In genomic region chr14:81165188-81165587, GRCh38 we compare ENCODE assay signal across 29 cellular contexts. TPM values are rescaled to one million over a fixed set of nuclear protein-coding genes. Genes with fewer than 3 reads are reported as not detected.
A peak's percentile ranks its signal among the peaks of the same experiment; 100 is the strongest.
DNase-seq lines count a peak whose midpoint lies in the region; ATAC-seq and FAIRE-seq lines count a peak whose summit lies in the region.
"Had no signal": no experiment of that assay in that cellular context is flagged by ENCODE, and none has a peak within 500 bp of the region (broad histone marks: within the 10 kb centered on the region; RNA-seq: fewer than 3 reads in every experiment).

No MANE protein-coding gene starts in this region.

- H3K36me3 Mint-ChIP-seq in activated CD4-positive, alpha-beta T cell treated with anti-CD3 and anti-CD28 coated beads for 36 hours (ENCODE audit: low read depth), result no peaks in the 10 kb centered on the region
- no peaks in the 10 kb centered on the region for H3K36me3 Mint-ChIP-seq in activated T-helper 1 cell treated with anti-CD3 and anti-CD28 coated beads, Interleukin-12 subunit alpha, Interleukin-12 subunit beta, Interleukin-2, Interleukin-4 antibody, amounts not matched to agents 30 ng/mL and 10 ng/mL and 1 ng/mL, durations not matched to agents 14 hours and 24 hours and 36 hours (ENCODE audit: low read depth)
- H3K36me3 Mint-ChIP-seq in T-helper 17 cell (ENCODE audit: low read depth), result no peaks in the 10 kb centered on the region
- H3K36me3 Mint-ChIP-seq: CD8-positive, alpha-beta T cell; natural killer cell had no signal

- no peaks in the 10 kb centered on the region for H3K9me3 ChIP-seq in small intestine (ENCODE audit: control insufficient read depth, low read depth)
- H3K9me3 ChIP-seq in T-helper 17 cell (ENCODE audit: control insufficient read depth, low read length, poor library complexity, severe bottlenecking), result no peaks in the 10 kb centered on the region
- H3K9me3 ChIP-seq: A549, adrenal gland, lower lobe of right lung, testis had no signal

- H3K27ac ChIP-seq in small intestine (ENCODE audit: low read depth in 1 of 2, low read length in 1 of 2), result no peak overlapping the region
- H3K27ac ChIP-seq: A549, brain microvascular endothelial cell, lower lobe of right lung, testis had no signal

- peak overlapping the region; percentile 10 for H3K27ac Mint-ChIP-seq in activated CD4-positive, alpha-beta T cell treated with anti-CD3 and anti-CD28 coated beads for 36 hours
- peak overlapping the region; percentile 31 for H3K27ac Mint-ChIP-seq in activated T-helper 1 cell treated with anti-CD3 and anti-CD28 coated beads, Interleukin-12 subunit alpha, Interleukin-12 subunit beta, Interleukin-2, Interleukin-4 antibody, amounts not matched to agents 30 ng/mL and 10 ng/mL and 1 ng/mL, durations not matched to agents 14 hours and 24 hours and 36 hours
- H3K27ac Mint-ChIP-seq in T-helper 17 cell, result no peak overlapping the region
- H3K27ac Mint-ChIP-seq: B cell; CD8-positive, alpha-beta T cell; natural killer cell had no signal

- H3K4me1 Mint-ChIP-seq in activated CD4-positive, alpha-beta T cell treated with anti-CD3 and anti-CD28 coated beads for 36 hours, result peaks cover 27% of the 10 kb centered on the region
- peaks cover 44% of the 10 kb centered on the region for H3K4me1 Mint-ChIP-seq in activated T-helper 1 cell treated with anti-CD3 and anti-CD28 coated beads, Interleukin-12 subunit alpha, Interleukin-12 subunit beta, Interleukin-2, Interleukin-4 antibody, amounts not matched to agents 30 ng/mL and 10 ng/mL and 1 ng/mL, durations not matched to agents 14 hours and 24 hours and 36 hours (ENCODE audit: low read depth)
- H3K4me1 Mint-ChIP-seq in T-helper 17 cell, result peaks cover 14% of the 10 kb centered on the region

- CTCF ChIA-PET in activated CD4-positive, alpha-beta T cell treated with anti-CD3 and anti-CD28 coated beads for 36 hours (lab: Charles Lee), result interaction anchor here (0.6 to 5.3 kb wide), 5 partner anchors 12 to 345 kb away, joined by 3 to 28 read pairs (median 3); no protein-coding TSS in a partner anchor

- H3K4me1 ChIP-seq in small intestine (ENCODE audit: control insufficient read depth in 2 of 2, insufficient read depth in 1 of 2, low read depth in 1 of 2, low read length in 1 of 2), result no peaks in the 10 kb centered on the region
- H3K4me1 ChIP-seq: testis had no signal

- FAIRE-seq in small intestine (lab: Jason Lieb, UNC), result no peak
- FAIRE-seq: A549, GM12892, H1, keratinocyte, RCC 7860, urothelium cell line had no signal

- intact Hi-C loops in activated CD4-positive, alpha-beta T cell treated with anti-CD3 and anti-CD28 coated beads for 36 hours (cut with DNase I, micrococcal nuclease), result loop anchor here in 1 of 2 experiments (10.0 kb wide), 1 partner anchor 1110 kb away; no protein-coding TSS in a partner anchor
- intact Hi-C loops in activated T-helper 1 cell treated with anti-CD3 and anti-CD28 coated beads, Interleukin-12 subunit alpha, Interleukin-12 subunit beta, Interleukin-2, Interleukin-4 antibody, amounts not matched to agents 30 ng/mL and 10 ng/mL and 1 ng/mL, durations not matched to agents 14 hours and 24 hours and 36 hours (cut with micrococcal nuclease), result loop anchor here (10.0 kb wide), 1 partner anchor 580 kb away; no protein-coding TSS in a partner anchor

- H3K4me3 ChIP-seq in small intestine (ENCODE audit: low read depth in 1 of 2, low read length in 2 of 2), result no peak overlapping the region
- H3K4me3 ChIP-seq: A549, adrenal gland, lower lobe of right lung, testis had no signal

- no peak for ATAC-seq in activated CD4-positive, alpha-beta T cell treated with anti-CD3 and anti-CD28 coated beads for 36 hours
- no peak for ATAC-seq in T-helper 17 cell
- ATAC-seq: A549; CD8-positive, alpha-beta T cell; lower lobe of right lung; natural killer cell; stimulated activated naive CD8-positive, alpha-beta T cell treated with anti-CD3 and anti-CD28 coated beads, Interleukin-15, Interleukin-2, amounts not matched to agents 100 U/mL and 50 U/mL, for 24 hours had no signal

- no peak overlapping the region for H3K4me3 Mint-ChIP-seq in activated CD4-positive, alpha-beta T cell treated with anti-CD3 and anti-CD28 coated beads for 36 hours
- H3K4me3 Mint-ChIP-seq in activated T-helper 1 cell treated with anti-CD3 and anti-CD28 coated beads, Interleukin-12 subunit alpha, Interleukin-12 subunit beta, Interleukin-2, Interleukin-4 antibody, amounts not matched to agents 30 ng/mL and 10 ng/mL and 1 ng/mL, durations not matched to agents 14 hours and 24 hours and 36 hours, result no peak overlapping the region
- no peak overlapping the region for H3K4me3 Mint-ChIP-seq in T-helper 17 cell
- H3K4me3 Mint-ChIP-seq: B cell; CD8-positive, alpha-beta T cell; natural killer cell had no signal

- no peaks in the 10 kb centered on the region for H3K27me3 Mint-ChIP-seq in activated CD4-positive, alpha-beta T cell treated with anti-CD3 and anti-CD28 coated beads for 36 hours
- H3K27me3 Mint-ChIP-seq in activated T-helper 1 cell treated with anti-CD3 and anti-CD28 coated beads, Interleukin-12 subunit alpha, Interleukin-12 subunit beta, Interleukin-2, Interleukin-4 antibody, amounts not matched to agents 30 ng/mL and 10 ng/mL and 1 ng/mL, durations not matched to agents 14 hours and 24 hours and 36 hours (ENCODE audit: insufficient read depth), result no peaks in the 10 kb centered on the region
- no peaks in the 10 kb centered on the region for H3K27me3 Mint-ChIP-seq in T-helper 17 cell
- H3K27me3 Mint-ChIP-seq: B cell had no signal

- WGBS in small intestine, 3 donors, result 37 to 55% (median 46%) methylated on average over 4 of the region's 4 CpGs

- no peaks in the 10 kb centered on the region for H3K27me3 ChIP-seq in small intestine (ENCODE audit: control insufficient read depth in 2 of 2, insufficient read depth in 2 of 2, low read length in 2 of 2)
- H3K27me3 ChIP-seq: adrenal gland, brain microvascular endothelial cell, testis had no signal

- no peaks in the 10 kb centered on the region for H3K36me3 ChIP-seq in small intestine (ENCODE audit: control insufficient read depth in 2 of 2, insufficient read depth in 2 of 2, low read length in 2 of 2)
- H3K36me3 ChIP-seq: adrenal gland, brain microvascular endothelial cell, lower lobe of right lung had no signal

- in situ Hi-C loops in KBM-7 (cut with MboI; ENCODE audit: low pct_unique_long_range_greater_than_20kb, low sequenced_read_pairs), result loop anchor here (25.0 kb wide), 1 partner anchor 178 kb away; no protein-coding TSS in a partner anchor

- POLR2A ChIA-PET in activated CD4-positive, alpha-beta T cell treated with anti-CD3 and anti-CD28 coated beads for 36 hours (lab: Charles Lee), result no interaction called here

- DNase-seq in activated CD4-positive, alpha-beta T cell treated with anti-CD3 and anti-CD28 coated beads for 36 hours, result no peak
- no peak for DNase-seq in activated CD4-positive, alpha-beta T cell treated with anti-CD3 and anti-CD28 coated beads for 48 hours
- DNase-seq in KBM-7 (peak; percentile 15), small intestine (peak; percentile 29), HPDE6-E6E7 (ENCODE audit: extremely low spot score) (no peak), NCI-H524 (lab: John Stamatoyannopoulos, UW) (no peak), T-helper 17 cell (no peak)
- DNase-seq in activated T-helper 1 cell treated with anti-CD3 and anti-CD28 coated beads, Interleukin-12 subunit alpha, Interleukin-12 subunit beta, Interleukin-2, Interleukin-4 antibody, amounts not matched to agents 30 ng/mL and 10 ng/mL and 1 ng/mL, durations not matched to agents 14 hours and 24 hours and 36 hours (ENCODE audit: low spot score), result no peak
- DNase-seq: activated CD4-positive, alpha-beta T cell treated with anti-CD3 and anti-CD28 coated beads for 1 hour; activated CD8-positive, alpha-beta memory T cell treated with anti-CD3 and anti-CD28 coated beads for 24 hours; activated gamma-delta T cell treated with Interleukin-2 at 50 U/mL for 16 hours; adrenal gland; brain microvascular endothelial cell; CD8-positive, alpha-beta T cell; Kasumi-1; lower lobe of right lung; natural killer cell; NCI-H1105; NCI-H2029; NCI-H526 treated with DMSO at 0.1 percent for 48 hours; stimulated activated naive CD8-positive, alpha-beta T cell treated with anti-CD3 and anti-CD28 coated beads, Interleukin-15, Interleukin-2, amounts not matched to agents 100 U/mL and 50 U/mL, for 24 hours; testis had no signal

- no peaks in the 10 kb centered on the region for H3K9me3 Mint-ChIP-seq in activated CD4-positive, alpha-beta T cell treated with anti-CD3 and anti-CD28 coated beads for 36 hours (ENCODE audit: low read depth)
- H3K9me3 Mint-ChIP-seq in activated T-helper 1 cell treated with anti-CD3 and anti-CD28 coated beads, Interleukin-12 subunit alpha, Interleukin-12 subunit beta, Interleukin-2, Interleukin-4 antibody, amounts not matched to agents 30 ng/mL and 10 ng/mL and 1 ng/mL, durations not matched to agents 14 hours and 24 hours and 36 hours, result no peaks in the 10 kb centered on the region
- H3K9me3 Mint-ChIP-seq: CD8-positive, alpha-beta T cell; natural killer cell had no signal

RNA-seq across cellular contexts. Expression of gene GTF2A1, which starts 55.6 kb away (rescaled TPM):
- total RNA-seq in activated CD4-positive, alpha-beta T cell treated with anti-CD3 and anti-CD28 coated beads for 36 hours, result 10 to 100 TPM; 40.3 to 57.8 TPM
- 41.0 and 42.7 TPM in 2 replicates for total RNA-seq in activated T-helper 1 cell treated with anti-CD3 and anti-CD28 coated beads, Interleukin-12 subunit alpha, Interleukin-12 subunit beta, Interleukin-2, Interleukin-4 antibody, amounts not matched to agents 30 ng/mL and 10 ng/mL and 1 ng/mL, durations not matched to agents 14 hours and 24 hours and 36 hours
- polyA plus RNA-seq in small intestine, result 1 to 10 TPM; 4.9 to 8.7 (median 7.0) TPM
- 10 to 100 TPM; 21.4 to 22.4 TPM for total RNA-seq in T-helper 17 cell

Comparison
In these comparisons a context has a peak if more than half of its experiments do, and no peak if none do; other contexts are left out.
1. DNase-seq: peak in KBM-7 (single experiment) and small intestine (single experiment); none in activated CD4-positive, alpha-beta T cell treated with anti-CD3 and anti-CD28 coated beads for 36 hours (single experiment), activated CD4-positive, alpha-beta T cell treated with anti-CD3 and anti-CD28 coated beads for 48 hours (single experiment), activated T-helper 1 cell treated with anti-CD3 and anti-CD28 coated beads, Interleukin-12 subunit alpha, Interleukin-12 subunit beta, Interleukin-2, Interleukin-4 antibody, amounts not matched to agents 30 ng/mL and 10 ng/mL and 1 ng/mL, durations not matched to agents 14 hours and 24 hours and 36 hours (single experiment), HPDE6-E6E7 (single experiment), NCI-H524 (0 of 2) and T-helper 17 cell (0 of 3).